In the genomic region with DNA sequence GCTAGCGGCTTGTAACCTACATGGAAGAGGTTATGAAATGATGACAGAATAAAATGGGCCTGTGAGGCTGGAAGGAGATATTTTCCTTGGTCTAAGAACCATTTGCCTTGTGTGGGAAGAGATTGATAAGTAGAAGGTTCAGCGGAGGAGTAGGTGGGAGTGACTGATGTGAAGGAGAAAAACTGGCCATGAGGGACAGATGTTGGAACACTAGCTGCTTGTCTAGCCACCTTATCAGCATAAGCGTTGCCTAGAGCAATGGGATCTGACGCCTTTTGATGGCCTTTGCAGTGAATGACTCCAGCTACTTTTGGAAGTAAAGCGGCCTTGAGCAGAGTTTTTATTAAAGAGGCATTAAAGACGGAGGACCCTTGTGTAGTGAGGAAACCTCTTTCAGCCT, we compare ENCODE assay signal across 17 cellular contexts. TPM values are rescaled to one million over a fixed set of nuclear protein-coding genes. Genes with fewer than 3 reads are reported as not detected.
"Had no signal": no experiment of that assay in that cellular context is flagged by ENCODE, and none has a peak within 500 bp of the region (broad histone marks: within the 10 kb centered on the region; RNA-seq: fewer than 3 reads in every experiment).

No MANE protein-coding gene starts in this region.

RNA-seq across cellular contexts. Expression of gene STRIT1, which starts 17.4 kb away (rescaled TPM):
- total RNA-seq: activated naive CD4-positive, alpha-beta T cell treated with anti-CD3 and anti-CD28 coated beads for 36 hours; activated naive CD4-positive, alpha-beta T cell treated with anti-CD3 and anti-CD28 coated beads, Interleukin-2, amount 50 U/mL, for 72 hours; activated naive CD8-positive, alpha-beta T cell treated with anti-CD3 and anti-CD28 coated beads for 36 hours; activated naive CD8-positive, alpha-beta T cell treated with anti-CD3 and anti-CD28 coated beads, Interleukin-2, amount 10 ng/mL, durations not matched to agents 7 days and 5 days; activated T-cell treated with anti-CD3 and anti-CD28 coated beads, Interleukin-2, amount 50 U/mL, for 4 hours; activated T-cell treated with anti-CD3 and anti-CD28 coated beads, Interleukin-2, amount 50 U/mL, for 72 hours; activated T-helper 1 cell treated with anti-CD3 and anti-CD28 coated beads, Interleukin-12 subunit alpha, Interleukin-12 subunit beta, Interleukin-2, Interleukin-4 antibody, amounts not matched to agents 30 ng/mL and 10 ng/mL and 1 ng/mL, durations not matched to agents 14 hours and 24 hours and 36 hours; activated T-helper 17 cell treated with anti-CD3 and anti-CD28 coated beads, Interleukin-2, amount 50 U/mL, for 72 hours; activated T-helper 2 cell treated with anti-CD3 and anti-CD28 coated beads, Interferon-gamma antibody, Interleukin-2, Interleukin-4, amounts not matched to agents 10 μg/mL and 5 μg/mL and 100 μg/mL, durations not matched to agents 14 hours and 24 hours and 36 hours; aorta; ascending aorta; astrocyte; body of pancreas; bronchial epithelial cell; cardiac muscle cell; cerebellum; chondrocyte had no signal
- polyA plus RNA-seq: cardiac muscle cell had no signal
